Comparison of ENCODE assay signal across 1 cellular context in the genomic region with DNA sequence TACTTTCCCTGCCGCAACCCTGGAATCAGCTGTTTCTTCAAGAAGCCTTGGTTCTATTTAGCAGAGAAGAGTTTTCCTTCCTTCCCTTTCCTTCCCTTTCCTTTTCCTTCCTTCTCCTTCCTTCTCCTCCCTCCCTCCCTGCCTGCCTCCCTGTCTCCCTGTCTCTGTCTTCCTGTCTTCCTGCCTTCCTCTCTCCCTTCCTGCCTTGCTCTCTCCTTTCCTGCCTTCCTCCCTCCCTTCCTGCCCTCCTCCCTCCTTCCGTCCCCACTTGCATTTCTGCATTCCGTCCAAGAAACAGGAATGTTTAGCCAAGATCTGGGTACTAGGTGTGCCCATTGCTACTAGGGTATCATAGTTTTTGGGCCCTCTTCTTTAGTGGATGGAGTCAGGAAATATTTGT.
TF ChIP-seq lines count a peak whose summit lies in the region.

No MANE protein-coding gene starts in this region.

TF ChIP-seq in SK-N-SH, 30 proteins besides CTCF, POLR2A, EP300 and RAD21 (continued from another document):
- TF ChIP-seq POLR2AphosphoS5 (IDR thresholded peaks at IDR 0.05; ENCODE audit: low read depth, low read length) (no peak), YY1 (IDR thresholded peaks at IDR 0.05; ENCODE audit: low read depth) (no peak), FOXJ3 (CRISPR knock-in tag; IDR thresholded peaks at IDR 0.05) (no peak), RFX5 (IDR thresholded peaks at IDR 0.05; ENCODE audit: low read length) (no peak), SMC3 (IDR thresholded peaks at IDR 0.05; ENCODE audit: low read depth, low read length) (no peak), MXI1 (IDR thresholded peaks at IDR 0.05; ENCODE audit: low read depth, low read length) (no peak), NFIC (IDR thresholded peaks at IDR 0.05; ENCODE audit: borderline replicate concordance) (no peak), JUND (IDR thresholded peaks at IDR 0.05) (no peak), EZH2phosphoT487 (IDR thresholded peaks at IDR 0.05; ENCODE audit: borderline replicate concordance, low read depth) (no peak), SIN3A (IDR thresholded peaks at IDR 0.05; ENCODE audit: borderline replicate concordance, low read depth, low read length) (no peak)
- TF ChIP-seq, protein P1, sequence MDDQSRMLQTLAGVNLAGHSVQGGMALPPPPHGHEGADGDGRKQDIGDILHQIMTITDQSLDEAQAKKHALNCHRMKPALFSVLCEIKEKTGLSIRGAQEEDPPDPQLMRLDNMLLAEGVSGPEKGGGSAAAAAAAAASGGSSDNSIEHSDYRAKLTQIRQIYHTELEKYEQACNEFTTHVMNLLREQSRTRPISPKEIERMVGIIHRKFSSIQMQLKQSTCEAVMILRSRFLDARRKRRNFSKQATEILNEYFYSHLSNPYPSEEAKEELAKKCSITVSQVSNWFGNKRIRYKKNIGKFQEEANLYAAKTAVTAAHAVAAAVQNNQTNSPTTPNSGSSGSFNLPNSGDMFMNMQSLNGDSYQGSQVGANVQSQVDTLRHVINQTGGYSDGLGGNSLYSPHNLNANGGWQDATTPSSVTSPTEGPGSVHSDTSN (IDR thresholded peaks at IDR 0.05), result no peak
